ENCODE assay signal across 26 cellular contexts in genomic region chr5:16577677-16578076, GRCh38. TPM values are rescaled to one million over a fixed set of nuclear protein-coding genes. Genes with fewer than 3 reads are reported as not detected.
A peak's percentile ranks its signal among the peaks of the same experiment; 100 is the strongest.
DNase-seq lines count a peak whose midpoint lies in the region; ATAC-seq, FAIRE-seq and TF ChIP-seq lines count a peak whose summit lies in the region.
"Had no signal": no experiment of that assay in that cellular context is flagged by ENCODE, and none has a peak within 500 bp of the region (broad histone marks: within the 10 kb centered on the region; RNA-seq: fewer than 3 reads in every experiment).

No MANE protein-coding gene starts in this region.

- peak overlapping the region; percentile 57 for H3K4me2 ChIP-seq in K562 (ENCODE audit: insufficient read depth, low read length)

- H3K4me3 Mint-ChIP-seq in glutamatergic neuron (ENCODE audit: unreplicated experiment), result no peak overlapping the region
- H3K4me3 Mint-ChIP-seq: activated B cell treated with CpG ODN at 0.5 μM for 24 hours; CD8-positive, alpha-beta T cell; effector memory CD8-positive, alpha-beta T cell; immature natural killer cell; naive B cell; stimulated activated effector memory CD8-positive, alpha-beta T cell treated with anti-CD3 and anti-CD28 coated beads, Interleukin-12 subunit alpha, Interleukin-12 subunit beta, amount 100 ng/mL, for 72 hours; T-helper 2 cell treated with Interferon-gamma antibody and Interleukin-4, amounts not matched to agents 5 μg/mL and 100 μg/mL, for 36 hours had no signal

- H2AFZ ChIP-seq in K562 (ENCODE audit: low read depth, low read length), result peak overlapping the region; percentile 83
- H2AFZ ChIP-seq: GM23248 had no signal

- no peaks in the 10 kb centered on the region for H3K36me3 ChIP-seq in K562 (ENCODE audit: control insufficient read depth, insufficient read depth, low read length)
- no peaks in the 10 kb centered on the region for H3K36me3 ChIP-seq in testis (ENCODE audit: low read depth, missing control alignments)
- H3K36me3 ChIP-seq: colonic mucosa, left lung, suprapubic skin had no signal

- peaks cover 0 to 2% of the 10 kb centered on the region in 2 experiments; a peak in 2 of 5 replicates for H3K4me1 ChIP-seq in K562 (replicated peaks in 1 of 2; ENCODE audit: control insufficient read depth in 2 of 2, insufficient read depth in 2 of 2, low read length in 2 of 2)
- no peaks in the 10 kb centered on the region for H3K4me1 ChIP-seq in testis
- H3K4me1 ChIP-seq: colonic mucosa, left lung had no signal

- H3K27me3 Mint-ChIP-seq in glutamatergic neuron (ENCODE audit: unreplicated experiment), result peaks cover 1% of the 10 kb centered on the region
- H3K27me3 Mint-ChIP-seq: activated B cell treated with CpG ODN at 0.5 μM for 24 hours; effector memory CD8-positive, alpha-beta T cell; naive B cell had no signal

- BruUV-seq in K562 (replicated peaks; lab: Mats Ljungman, UMichigan), result no TSS peak

- H4K20me1 ChIP-seq in K562 (replicated peaks; ENCODE audit: control insufficient read depth, insufficient read depth, low read length), result no peaks in the 10 kb centered on the region

- TF ChIP-seq POLR2A in K562 (conservative IDR thresholded peaks at IDR 0.05) (no peak), testis (IDR thresholded peaks at IDR 0.05) (no peak)

- H3K9me1 ChIP-seq in K562 (ENCODE audit: control insufficient read depth, insufficient read depth, low read length), result no peaks in the 10 kb centered on the region

- POLR2A ChIA-PET in K562 (lab: Yijun Ruan, JAX), result interaction anchor here (0.6 to 1.6 kb wide), 5 partner anchors 8 to 217 kb away, joined by 3 to 6 read pairs (median 3); no protein-coding TSS in a partner anchor

- TF ChIP-seq RAD21 in K562 (CRISPR knock-in tag; conservative IDR thresholded peaks at IDR 0.05 in 1 of 2, IDR thresholded peaks at IDR 0.05 in 1 of 2), result no peak

- DNase-seq in NCI-H2171 (lab: John Stamatoyannopoulos, UW), result peak; percentile 13
- DNase-seq in NCI-H2171 treated with DMSO at 0.1 percent for 48 hours (lab: John Stamatoyannopoulos, UW), result no peak
- peak; percentile 15 for DNase-seq in stimulated activated CD4-positive, alpha-beta T cell treated with anti-CD3 and anti-CD28 coated beads, Interleukin-4, amount 100 ng/mL, for 24 hours
- DNase-seq in stimulated activated CD4-positive, alpha-beta T cell treated with anti-CD3 and anti-CD28 coated beads, Interleukin-2, amount 100 ng/mL, for 48 hours, result no peak
- peak in 1 of 4 experiments; percentile 68 for DNase-seq in K562 (ENCODE audit: extremely low read depth in 1 of 4, low spot score in 3 of 4)
- DNase-seq in testis, result peak; percentile 25
- no peak for DNase-seq in glutamatergic neuron
- DNase-seq in GM10266 (ENCODE audit: extremely low spot score), result no peak
- DNase-seq: 8988T; activated B cell treated with CpG ODN at 0.5 μM for 24 hours; CD8-positive, alpha-beta T cell; colonic mucosa; DMS53; effector memory CD8-positive, alpha-beta T cell; foreskin melanocyte; GM23248; immature natural killer cell; left lung; naive B cell; NCI-H187; occipital lobe had no signal

- no peak overlapping the region for H3K27ac Mint-ChIP-seq in glutamatergic neuron (ENCODE audit: unreplicated experiment)
- H3K27ac Mint-ChIP-seq: activated B cell treated with CpG ODN at 0.5 μM for 24 hours; CD8-positive, alpha-beta T cell; effector memory CD8-positive, alpha-beta T cell; immature natural killer cell; naive B cell; stimulated activated effector memory CD8-positive, alpha-beta T cell treated with anti-CD3 and anti-CD28 coated beads, Interleukin-12 subunit alpha, Interleukin-12 subunit beta, amount 100 ng/mL, for 72 hours; T-helper 2 cell treated with Interferon-gamma antibody and Interleukin-4, amounts not matched to agents 5 μg/mL and 100 μg/mL, for 36 hours had no signal

- peak overlapping the region; percentile 13; the same call in 1 of the 3 replicates for H3K27ac ChIP-seq in K562 (ENCODE audit: extremely low read depth, low read depth, low read length)
- H3K27ac ChIP-seq in testis, result no peak overlapping the region
- H3K27ac ChIP-seq: colonic mucosa, GM23248, left lung, suprapubic skin had no signal

- H3K27me3 ChIP-seq in K562 (ENCODE audit: control insufficient read depth in 2 of 2, insufficient read depth in 2 of 2, low read length in 2 of 2) (peaks cover 0 to 9% of the 10 kb centered on the region in 2 experiments; a peak in 1 of 5 replicates), testis (no peaks in the 10 kb centered on the region)
- H3K27me3 ChIP-seq: colonic mucosa, left lung, suprapubic skin had no signal

- no peaks in the 10 kb centered on the region for H3K36me3 Mint-ChIP-seq in glutamatergic neuron (ENCODE audit: unreplicated experiment)
- H3K36me3 Mint-ChIP-seq: immature natural killer cell; stimulated activated effector memory CD8-positive, alpha-beta T cell treated with anti-CD3 and anti-CD28 coated beads, Interleukin-12 subunit alpha, Interleukin-12 subunit beta, amount 100 ng/mL, for 72 hours had no signal

- H3K4me1 Mint-ChIP-seq in glutamatergic neuron (ENCODE audit: low read depth, unreplicated experiment), result peaks cover 14% of the 10 kb centered on the region
- H3K4me1 Mint-ChIP-seq: activated B cell treated with CpG ODN at 0.5 μM for 24 hours, immature natural killer cell had no signal

- TF ChIP-seq CTCF in K562 (IDR thresholded peaks at IDR 0.05 in 2 of 3, conservative IDR thresholded peaks at IDR 0.05 in 1 of 3; ENCODE audit: insufficient read depth in 2 of 3, low read depth in 1 of 3, low read length in 3 of 3) (no peak), testis (IDR thresholded peaks at IDR 0.05) (no peak), glutamatergic neuron (IDR thresholded peaks at IDR 0.05; ENCODE audit: partially characterized antibody, unreplicated experiment) (no peak), GM10266 (IDR thresholded peaks at IDR 0.05; ENCODE audit: control insufficient read depth, insufficient read depth, low read depth, missing control alignments) (no peak)

- CTCF ChIA-PET in K562 (lab: Yijun Ruan, JAX; ENCODE audit: low intra/inter-chr PET ratio), result no interaction called here

- H3K4me3 ChIP-seq in K562, result no peak overlapping the region
- H3K4me3 ChIP-seq in testis, result no peak overlapping the region
- H3K4me3 ChIP-seq: colonic mucosa, GM23248, left lung, suprapubic skin had no signal

- intact Hi-C loops in K562 (cut with micrococcal nuclease) (no loop called here), testis (cut with DNase I; ENCODE audit: low total_unique reads) (no loop called here)

- in situ Hi-C loops in K562 (cut with MboI), result no loop called here

- TF ChIP-seq EP300 in K562 (IDR thresholded peaks at IDR 0.05; ENCODE audit: low read length), result no peak

- H3K9me3 ChIP-seq in K562 (replicated peaks; ENCODE audit: control insufficient read depth, insufficient read depth, low read depth, low read length), result no peaks in the 10 kb centered on the region
- no peaks in the 10 kb centered on the region for H3K9me3 ChIP-seq in testis
- H3K9me3 ChIP-seq: colonic mucosa, left lung, suprapubic skin had no signal

- WGBS in K562 (ENCODE audit: insufficient coverage, low coverage, missing lambda C conversion rate), result 1% methylated on average over 11 of the region's 11 CpGs
- WGBS in testis, 2 donors, result 65 to 76% methylated on average over 11 of the region's 11 CpGs

- peaks cover 4% of the 10 kb centered on the region for H3K9me3 Mint-ChIP-seq in glutamatergic neuron (ENCODE audit: unreplicated experiment)
- H3K9me3 Mint-ChIP-seq: activated B cell treated with CpG ODN at 0.5 μM for 24 hours; CD8-positive, alpha-beta T cell; effector memory CD8-positive, alpha-beta T cell; stimulated activated effector memory CD8-positive, alpha-beta T cell treated with anti-CD3 and anti-CD28 coated beads, Interleukin-12 subunit alpha, Interleukin-12 subunit beta, amount 100 ng/mL, for 72 hours; T-helper 2 cell treated with Interferon-gamma antibody and Interleukin-4, amounts not matched to agents 5 μg/mL and 100 μg/mL, for 36 hours had no signal

- peak; percentile 88 for ATAC-seq in K562
- ATAC-seq: CD8-positive, alpha-beta T cell; effector memory CD8-positive, alpha-beta T cell; esophagus mucosa; left lung; stimulated activated effector memory CD8-positive, alpha-beta T cell treated with anti-CD3 and anti-CD28 coated beads, Interleukin-12 subunit alpha, Interleukin-12 subunit beta, amount 100 ng/mL, for 72 hours had no signal

- FAIRE-seq in K562 (lab: Jason Lieb, UNC), result peak; percentile 86
- FAIRE-seq: G401.6 had no signal

- H3K9ac ChIP-seq in K562 (ENCODE audit: insufficient read depth in 1 of 2, low read depth in 2 of 2, low read length in 2 of 2), result no peak overlapping the region
- H3K9ac ChIP-seq: GM23248 had no signal

- H3K79me2 ChIP-seq in K562 (ENCODE audit: control insufficient read depth, insufficient read depth, low read length), result no peaks in the 10 kb centered on the region

RNA-seq across cellular contexts. Expression of gene RETREG1, which starts 39.1 kb away (rescaled TPM):
- not detected in 2 replicates for total RNA-seq in K562 (2011; cell fraction: chromatin; rRNA removed; ENCODE audit: low replicate concordance)
- total RNA-seq in K562 (2011; cell fraction: nucleolus; rRNA removed), result not detected in 2 replicates
- not detected in 2 replicates for total RNA-seq in K562 (2011; cell fraction: nucleoplasm; rRNA removed)
- not detected in 2 replicates for total RNA-seq in K562 (2014; rRNA removed)
- total RNA-seq in K562 (2014; rRNA removed; fragmentation: Illumina TruSeq; extraction: Trizol), result 0.04 TPM in 1 of 2 replicates, not detected in the other
- total RNA-seq in K562 (2015; rRNA removed; fragmentation: Illumina TruSeq; extraction: Trizol), result not detected in 2 replicates
- total RNA-seq in K562 (2021), result 0.20 TPM in 2 replicates
- polyA plus RNA-seq in K562 (2011; rRNA removed), result not detected in 2 replicates
- not detected in 2 replicates for polyA plus RNA-seq in K562 (2011; cell fraction: cytosol; rRNA removed)
- not detected in 2 replicates for polyA plus RNA-seq in K562 (2011; cell fraction: nucleus; rRNA removed)
- 0.21 and 0.26 TPM in 2 replicates for polyA plus RNA-seq in K562 (2012)
- not detected in 2 replicates for polyA plus RNA-seq in K562 (2014; fragmentation: Illumina TruSeq; extraction: Trizol)
- polyA plus RNA-seq in K562 (2014; fragmentation: Nextera tagmentation; extraction: Ambion mirVana), result under 1 TPM; 0.01 to 0.13 TPM
- polyA plus RNA-seq in K562 (2014; rRNA removed), result not detected in 2 replicates
- not detected in 2 replicates for polyA minus RNA-seq in K562 (2011; rRNA and poly(A)+ RNA removed)
- not detected in 2 replicates for polyA minus RNA-seq in K562 (2011; cell fraction: cytosol; rRNA and poly(A)+ RNA removed)
- polyA minus RNA-seq in K562 (2011; cell fraction: nucleus; rRNA and poly(A)+ RNA removed), result not detected in 2 replicates
- total RNA-seq in testis, result 10 to 100 TPM; 24.8 to 55.4 TPM
- polyA plus RNA-seq in testis (ENCODE audit: insufficient read depth, low read depth, low replicate concordance), result 103 TPM
- 6.3 TPM for total RNA-seq in glutamatergic neuron (ENCODE audit: unreplicated experiment)

Comparison
In these comparisons a context has a peak if more than half of its experiments do, and no peak if none do; other contexts are left out.
1. DNase-seq: peak in NCI-H2171 (single experiment), stimulated activated CD4-positive, alpha-beta T cell treated with anti-CD3 and anti-CD28 coated beads, Interleukin-4, amount 100 ng/mL, for 24 hours (single experiment) and testis (single experiment); none in NCI-H2171 treated with DMSO at 0.1 percent for 48 hours (single experiment), stimulated activated CD4-positive, alpha-beta T cell treated with anti-CD3 and anti-CD28 coated beads, Interleukin-2, amount 100 ng/mL, for 48 hours (0 of 2), glutamatergic neuron (single experiment) and GM10266 (single experiment).